Comparison of ENCODE assay signal across 18 cellular contexts in the genomic region with DNA sequence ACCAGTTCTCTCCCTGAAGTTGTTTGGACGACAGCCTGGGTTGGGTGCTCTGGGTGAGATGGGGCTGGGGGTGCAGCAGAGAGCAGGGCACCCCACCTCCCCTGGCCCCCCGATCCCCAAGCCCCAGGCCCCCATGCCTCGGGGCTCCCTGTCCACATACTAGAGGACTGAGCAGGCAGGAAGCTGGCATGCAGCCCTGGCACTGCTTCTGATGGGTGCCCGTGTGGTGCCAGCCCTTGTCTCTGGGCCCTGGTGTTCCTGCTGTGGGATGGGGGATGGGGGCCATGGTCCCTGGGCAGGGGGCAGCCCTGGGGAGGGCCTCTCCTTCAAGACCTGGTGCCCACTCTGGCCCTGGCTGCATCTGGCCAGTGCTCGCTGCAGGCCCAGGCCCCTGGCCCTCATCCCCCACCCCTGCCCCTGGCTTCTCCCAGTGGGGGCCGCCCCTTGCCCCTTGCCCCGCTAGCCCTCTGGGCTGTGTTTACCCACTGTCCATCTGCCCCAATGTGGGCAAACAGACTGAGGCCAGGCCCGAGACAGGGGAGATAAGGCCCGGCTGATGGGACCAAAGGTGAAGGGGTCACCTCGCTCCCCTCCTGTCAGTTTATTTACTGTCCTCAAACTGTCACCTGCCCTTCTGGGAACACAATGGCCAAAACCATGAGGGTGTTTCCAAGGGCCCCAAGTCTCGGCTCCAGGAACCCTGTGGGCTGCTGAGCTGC.
"Had no signal": no experiment of that assay in that cellular context is flagged by ENCODE, and none has a peak within 500 bp of the region (broad histone marks: within the 10 kb centered on the region; RNA-seq: fewer than 3 reads in every experiment).

No MANE protein-coding gene starts in this region.

- H3K4me1 ChIP-seq: left lung, vagina had no signal

- H3K27ac Mint-ChIP-seq: activated CD4-positive, alpha-beta T cell treated with anti-CD3 and anti-CD28 coated beads for 36 hours; activated naive CD8-positive, alpha-beta T cell treated with anti-CD3 and anti-CD28 coated beads for 36 hours; memory B cell; stimulated activated naive CD8-positive, alpha-beta T cell treated with anti-CD3 and anti-CD28 coated beads, Interleukin-15, Interleukin-2, amounts not matched to agents 100 ng/mL and 50 ng/mL, for 24 hours; T-helper 2 cell treated with Interferon-gamma antibody and Interleukin-4, amounts not matched to agents 5 μg/mL and 100 μg/mL, for 36 hours; WTC11 had no signal

- H3K9me3 ChIP-seq: left lung, SK-N-SH, vagina had no signal

- H3K4me1 Mint-ChIP-seq: activated CD4-positive, alpha-beta T cell treated with anti-CD3 and anti-CD28 coated beads for 36 hours; activated naive CD8-positive, alpha-beta T cell treated with anti-CD3 and anti-CD28 coated beads for 36 hours; WTC11 had no signal

- H3K9me3 Mint-ChIP-seq: activated naive CD8-positive, alpha-beta T cell treated with anti-CD3 and anti-CD28 coated beads for 36 hours; memory B cell; neural crest cell; stimulated activated naive CD8-positive, alpha-beta T cell treated with anti-CD3 and anti-CD28 coated beads, Interleukin-15, Interleukin-2, amounts not matched to agents 100 ng/mL and 50 ng/mL, for 24 hours; T-helper 2 cell treated with Interferon-gamma antibody and Interleukin-4, amounts not matched to agents 5 μg/mL and 100 μg/mL, for 36 hours; WTC11 had no signal

- H3K4me3 ChIP-seq: coronary artery, left lung, vagina had no signal

- H3K4me2 ChIP-seq: SK-N-SH had no signal

- H3K36me3 Mint-ChIP-seq: activated naive CD8-positive, alpha-beta T cell treated with anti-CD3 and anti-CD28 coated beads for 36 hours; memory B cell; naive B cell; WTC11 had no signal

- DNase-seq: activated CD4-positive, alpha-beta T cell treated with anti-CD3 and anti-CD28 coated beads for 36 hours; activated CD4-positive, alpha-beta T cell treated with anti-CD3 and anti-CD28 coated beads, Interleukin-2, amount 50 U/mL, for 48 hours; activated naive CD4-positive, alpha-beta T cell; activated naive CD8-positive, alpha-beta T cell treated with anti-CD3 and anti-CD28 coated beads for 36 hours; amniotic stem cell; erythroblast; naive B cell; SK-N-SH; stimulated activated CD4-positive, alpha-beta T cell treated with anti-CD3 and anti-CD28 coated beads, Interleukin-1b, Interleukin-23, amount 100 ng/mL, for 48 hours; trophoblast cell had no signal

- H3K36me3 ChIP-seq: left lung, vagina had no signal

- H3K27me3 ChIP-seq: vagina had no signal

- ATAC-seq: activated CD4-positive, alpha-beta T cell treated with anti-CD3 and anti-CD28 coated beads for 36 hours; left lung; WTC11 had no signal

- H3K9ac ChIP-seq: SK-N-SH had no signal

- H3K27ac ChIP-seq: coronary artery, left lung, vagina had no signal

- H3K4me3 Mint-ChIP-seq: activated CD4-positive, alpha-beta T cell treated with anti-CD3 and anti-CD28 coated beads for 36 hours; activated naive CD8-positive, alpha-beta T cell treated with anti-CD3 and anti-CD28 coated beads for 36 hours; memory B cell; naive B cell; neural crest cell; stimulated activated naive CD8-positive, alpha-beta T cell treated with anti-CD3 and anti-CD28 coated beads, Interleukin-15, Interleukin-2, amounts not matched to agents 100 ng/mL and 50 ng/mL, for 24 hours; T-helper 2 cell treated with Interferon-gamma antibody and Interleukin-4, amounts not matched to agents 5 μg/mL and 100 μg/mL, for 36 hours; WTC11 had no signal
